ENCODE assay signal across 8 cellular contexts in the genomic region with DNA sequence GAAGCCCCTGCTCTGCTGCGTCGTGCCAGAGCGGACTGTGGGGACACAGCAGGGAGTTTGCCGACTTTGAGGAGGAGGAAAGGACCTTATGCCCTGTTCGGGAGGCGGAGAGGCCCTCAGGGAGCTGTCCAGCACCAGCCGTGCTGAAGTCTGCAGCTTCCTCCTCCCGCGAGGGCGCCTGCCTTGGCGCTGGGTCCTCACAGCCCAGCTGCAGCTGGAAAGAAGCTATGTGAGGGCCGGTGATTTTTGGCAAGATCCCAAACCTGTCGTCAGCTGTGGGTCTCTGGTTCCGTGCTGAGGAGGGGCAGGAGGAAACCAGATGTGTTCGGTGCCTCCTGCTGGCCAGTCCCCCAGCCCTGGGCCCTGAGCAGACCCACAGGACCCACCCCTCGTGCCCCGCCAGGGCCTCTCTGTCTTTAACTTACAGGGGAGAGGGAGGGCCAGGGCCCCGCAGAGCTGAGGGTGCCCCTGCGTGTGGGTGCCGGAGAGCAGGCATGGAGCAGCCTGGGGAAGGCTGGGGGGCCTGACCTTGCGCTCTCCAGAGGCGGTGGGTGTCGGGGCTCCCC. TPM values are rescaled to one million over a fixed set of nuclear protein-coding genes. Genes with fewer than 3 reads are reported as not detected.
DNase-seq lines count a peak whose midpoint lies in the region; ATAC-seq, FAIRE-seq and TF ChIP-seq lines count a peak whose summit lies in the region.

No MANE protein-coding gene starts in this region.

- H3K9me1 ChIP-seq in K562 (ENCODE audit: control insufficient read depth, insufficient read depth, low read length): no peaks in the 10 kb centered on the region

- no peaks in the 10 kb centered on the region for H3K36me3 ChIP-seq in K562 (ENCODE audit: control insufficient read depth, insufficient read depth, low read length)

- no TSS peak for BruUV-seq in K562 (replicated peaks; lab: Mats Ljungman, UMichigan)

- TF ChIP-seq EP300 in K562 (IDR thresholded peaks at IDR 0.05; ENCODE audit: low read length): no peak

- no peaks in the 10 kb centered on the region for H3K9me3 ChIP-seq in K562 (replicated peaks; ENCODE audit: control insufficient read depth, insufficient read depth, low read depth, low read length)

- intact Hi-C loops in K562 (cut with micrococcal nuclease): no loop called here

- no peak overlapping the region for H3K4me3 ChIP-seq in K562

- H4K20me1 ChIP-seq in K562 (replicated peaks; ENCODE audit: control insufficient read depth, insufficient read depth, low read length): peaks cover 22% of the 10 kb centered on the region

- WGBS in K562 (ENCODE audit: insufficient coverage, low coverage, missing lambda C conversion rate): 4% methylated on average over 18 of the region's 23 CpGs

- no peak for TF ChIP-seq CTCF in K562 (IDR thresholded peaks at IDR 0.05 in 2 of 3, conservative IDR thresholded peaks at IDR 0.05 in 1 of 3; ENCODE audit: insufficient read depth in 2 of 3, low read depth in 1 of 3, low read length in 3 of 3)

- no peak for FAIRE-seq in H54 (lab: Jason Lieb, UNC)
- FAIRE-seq in K562 (lab: Jason Lieb, UNC): peak; percentile 59

- peaks cover 0 to 67% of the 10 kb centered on the region in 2 experiments; a peak in 2 of 5 replicates for H3K27me3 ChIP-seq in K562 (ENCODE audit: control insufficient read depth in 2 of 2, insufficient read depth in 2 of 2, low read length in 2 of 2)

- in situ Hi-C loops in K562 (cut with MboI): no loop called here

- no peak overlapping the region for H3K27ac ChIP-seq in K562 (ENCODE audit: extremely low read depth, low read depth, low read length)

- H3K9ac ChIP-seq in K562 (ENCODE audit: insufficient read depth in 1 of 2, low read depth in 2 of 2, low read length in 2 of 2): no peak overlapping the region

- H3K4me2 ChIP-seq in K562 (ENCODE audit: insufficient read depth, low read length): no peak overlapping the region

- no peak overlapping the region for H2AFZ ChIP-seq in K562 (ENCODE audit: low read depth, low read length)

- CTCF ChIA-PET in K562 (lab: Yijun Ruan, JAX; ENCODE audit: low intra/inter-chr PET ratio): no interaction called here

- TF ChIP-seq RAD21 in K562 (CRISPR knock-in tag; conservative IDR thresholded peaks at IDR 0.05 in 1 of 2, IDR thresholded peaks at IDR 0.05 in 1 of 2): no peak

- TF ChIP-seq POLR2A in H54 (IDR thresholded peaks at IDR 0.05; ENCODE audit: low read depth, low read length) (no peak), K562 (conservative IDR thresholded peaks at IDR 0.05) (no peak)

- H3K4me1 ChIP-seq in K562 (replicated peaks in 1 of 2; ENCODE audit: control insufficient read depth in 2 of 2, insufficient read depth in 2 of 2, low read length in 2 of 2): peaks cover 0 to 31% of the 10 kb centered on the region in 2 experiments; a peak in 2 of 5 replicates

- ATAC-seq in K562 (peak; percentile 83), HG03045 (IDR thresholded peaks at IDR 0.05; ENCODE audit: unreplicated experiment) (no peak)

- no peaks in the 10 kb centered on the region for H3K79me2 ChIP-seq in K562 (ENCODE audit: control insufficient read depth, insufficient read depth, low read length)

- POLR2A ChIA-PET in K562 (lab: Yijun Ruan, JAX): interaction anchor here (1.0 kb wide), 1 partner anchor 93 kb away, joined by 3 read pairs; no protein-coding TSS in a partner anchor

- peak; percentile 86 for DNase-seq in AG08395 (ENCODE audit: low spot score)
- DNase-seq in H54 (ENCODE audit: insufficient read length, low spot score): peak; percentile 65
- DNase-seq in RPMI8226: peak; percentile 80
- DNase-seq in K562 (ENCODE audit: extremely low read depth in 1 of 4, low spot score in 3 of 4): peak; percentile 71 to 84 (median 79)
- peak; percentile 49 for DNase-seq in iris pigment epithelial cell (ENCODE audit: low read depth)
- peak; percentile 50 for DNase-seq in stimulated activated CD4-positive, alpha-beta T cell treated with anti-CD3 and anti-CD28 coated beads, Interleukin-4, amount 100 ng/mL, for 1 hour
- no peak for DNase-seq in NCI-H146 treated with DMSO at 0.1 percent for 48 hours (lab: John Stamatoyannopoulos, UW; ENCODE audit: unreplicated experiment)

TF ChIP-seq in K562, 482 proteins besides CTCF, POLR2A, EP300 and RAD21 (continues in another document):
- TF ChIP-seq ZNF780A (CRISPR knock-in tag; IDR thresholded peaks at IDR 0.05) (no peak), SMAD2 (IDR thresholded peaks at IDR 0.05; ENCODE audit: low read depth, low read length) (no peak)
- TF ChIP-seq, protein P1, sequence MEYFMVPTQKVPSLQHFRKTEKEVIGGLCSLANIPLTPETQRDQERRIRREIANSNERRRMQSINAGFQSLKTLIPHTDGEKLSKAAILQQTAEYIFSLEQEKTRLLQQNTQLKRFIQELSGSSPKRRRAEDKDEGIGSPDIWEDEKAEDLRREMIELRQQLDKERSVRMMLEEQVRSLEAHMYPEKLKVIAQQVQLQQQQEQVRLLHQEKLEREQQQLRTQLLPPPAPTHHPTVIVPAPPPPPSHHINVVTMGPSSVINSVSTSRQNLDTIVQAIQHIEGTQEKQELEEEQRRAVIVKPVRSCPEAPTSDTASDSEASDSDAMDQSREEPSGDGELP (CRISPR knock-in tag; IDR thresholded peaks at IDR 0.05; ENCODE audit: borderline replicate concordance): peak; percentile 68; the same call in 1 of the 2 replicates
- TF ChIP-seq, protein P2, sequence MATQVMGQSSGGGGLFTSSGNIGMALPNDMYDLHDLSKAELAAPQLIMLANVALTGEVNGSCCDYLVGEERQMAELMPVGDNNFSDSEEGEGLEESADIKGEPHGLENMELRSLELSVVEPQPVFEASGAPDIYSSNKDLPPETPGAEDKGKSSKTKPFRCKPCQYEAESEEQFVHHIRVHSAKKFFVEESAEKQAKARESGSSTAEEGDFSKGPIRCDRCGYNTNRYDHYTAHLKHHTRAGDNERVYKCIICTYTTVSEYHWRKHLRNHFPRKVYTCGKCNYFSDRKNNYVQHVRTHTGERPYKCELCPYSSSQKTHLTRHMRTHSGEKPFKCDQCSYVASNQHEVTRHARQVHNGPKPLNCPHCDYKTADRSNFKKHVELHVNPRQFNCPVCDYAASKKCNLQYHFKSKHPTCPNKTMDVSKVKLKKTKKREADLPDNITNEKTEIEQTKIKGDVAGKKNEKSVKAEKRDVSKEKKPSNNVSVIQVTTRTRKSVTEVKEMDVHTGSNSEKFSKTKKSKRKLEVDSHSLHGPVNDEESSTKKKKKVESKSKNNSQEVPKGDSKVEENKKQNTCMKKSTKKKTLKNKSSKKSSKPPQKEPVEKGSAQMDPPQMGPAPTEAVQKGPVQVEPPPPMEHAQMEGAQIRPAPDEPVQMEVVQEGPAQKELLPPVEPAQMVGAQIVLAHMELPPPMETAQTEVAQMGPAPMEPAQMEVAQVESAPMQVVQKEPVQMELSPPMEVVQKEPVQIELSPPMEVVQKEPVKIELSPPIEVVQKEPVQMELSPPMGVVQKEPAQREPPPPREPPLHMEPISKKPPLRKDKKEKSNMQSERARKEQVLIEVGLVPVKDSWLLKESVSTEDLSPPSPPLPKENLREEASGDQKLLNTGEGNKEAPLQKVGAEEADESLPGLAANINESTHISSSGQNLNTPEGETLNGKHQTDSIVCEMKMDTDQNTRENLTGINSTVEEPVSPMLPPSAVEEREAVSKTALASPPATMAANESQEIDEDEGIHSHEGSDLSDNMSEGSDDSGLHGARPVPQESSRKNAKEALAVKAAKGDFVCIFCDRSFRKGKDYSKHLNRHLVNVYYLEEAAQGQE (CRISPR knock-in tag; IDR thresholded peaks at IDR 0.05; ENCODE audit: low read depth): peak; percentile 98
- TF ChIP-seq, protein P3, sequence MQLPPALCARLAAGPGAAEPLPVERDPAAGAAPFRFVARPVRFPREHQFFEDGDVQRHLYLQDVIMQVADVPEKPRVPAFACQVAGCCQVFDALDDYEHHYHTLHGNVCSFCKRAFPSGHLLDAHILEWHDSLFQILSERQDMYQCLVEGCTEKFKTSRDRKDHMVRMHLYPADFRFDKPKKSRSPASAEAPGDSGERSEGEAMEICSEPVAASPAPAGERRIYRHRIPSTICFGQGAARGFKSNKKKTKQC (CRISPR knock-in tag; IDR thresholded peaks at IDR 0.05): peak; percentile 89; the same call in 1 of the 2 replicates

RNA-seq across cellular contexts. Expression of a gene that starts 12.0 kb away (rescaled TPM):
- total RNA-seq in K562 (2011; cell fraction: chromatin; rRNA removed; ENCODE audit: low replicate concordance): 0.84 and 4.1 TPM in 2 replicates
- 1.8 and 2.1 TPM in 2 replicates for total RNA-seq in K562 (2011; cell fraction: nucleolus; rRNA removed)
- total RNA-seq in K562 (2011; cell fraction: nucleoplasm; rRNA removed): 0.84 and 1.2 TPM in 2 replicates
- total RNA-seq in K562 (2014; rRNA removed) (not detected in 2 replicates), K562 (2014; rRNA removed; fragmentation: Illumina TruSeq; extraction: Trizol) (not detected in 2 replicates), K562 (2015; rRNA removed; fragmentation: Illumina TruSeq; extraction: Trizol) (0.19 TPM in 1 of 2 replicates, not detected in the other), K562 (2021) (0.22 TPM in 2 replicates)
- polyA plus RNA-seq in K562 (2011; rRNA removed) (0.14 and 0.24 TPM in 2 replicates), K562 (2014; fragmentation: Illumina TruSeq; extraction: Trizol) (0.06 and 0.44 TPM in 2 replicates), K562 (2014; fragmentation: Nextera tagmentation; extraction: Ambion mirVana) (not detected), K562 (2014; rRNA removed) (0.46 and 0.52 TPM in 2 replicates)
- polyA plus RNA-seq in K562 (2011; cell fraction: cytosol; rRNA removed): 0.34 and 0.55 TPM in 2 replicates
- 0.65 and 2.2 TPM in 2 replicates for polyA plus RNA-seq in K562 (2011; cell fraction: nucleus; rRNA removed)
- polyA plus RNA-seq in K562 (2012): 0.18 and 0.24 TPM in 2 replicates
- 0.39 TPM in 1 of 2 replicates, not detected in the other for polyA minus RNA-seq in K562 (2011; rRNA and poly(A)+ RNA removed)
- not detected in 2 replicates for polyA minus RNA-seq in K562 (2011; cell fraction: cytosol; rRNA and poly(A)+ RNA removed)
- polyA minus RNA-seq in K562 (2011; cell fraction: nucleus; rRNA and poly(A)+ RNA removed): 0.56 and 1.2 TPM in 2 replicates
